In the genomic region with DNA sequence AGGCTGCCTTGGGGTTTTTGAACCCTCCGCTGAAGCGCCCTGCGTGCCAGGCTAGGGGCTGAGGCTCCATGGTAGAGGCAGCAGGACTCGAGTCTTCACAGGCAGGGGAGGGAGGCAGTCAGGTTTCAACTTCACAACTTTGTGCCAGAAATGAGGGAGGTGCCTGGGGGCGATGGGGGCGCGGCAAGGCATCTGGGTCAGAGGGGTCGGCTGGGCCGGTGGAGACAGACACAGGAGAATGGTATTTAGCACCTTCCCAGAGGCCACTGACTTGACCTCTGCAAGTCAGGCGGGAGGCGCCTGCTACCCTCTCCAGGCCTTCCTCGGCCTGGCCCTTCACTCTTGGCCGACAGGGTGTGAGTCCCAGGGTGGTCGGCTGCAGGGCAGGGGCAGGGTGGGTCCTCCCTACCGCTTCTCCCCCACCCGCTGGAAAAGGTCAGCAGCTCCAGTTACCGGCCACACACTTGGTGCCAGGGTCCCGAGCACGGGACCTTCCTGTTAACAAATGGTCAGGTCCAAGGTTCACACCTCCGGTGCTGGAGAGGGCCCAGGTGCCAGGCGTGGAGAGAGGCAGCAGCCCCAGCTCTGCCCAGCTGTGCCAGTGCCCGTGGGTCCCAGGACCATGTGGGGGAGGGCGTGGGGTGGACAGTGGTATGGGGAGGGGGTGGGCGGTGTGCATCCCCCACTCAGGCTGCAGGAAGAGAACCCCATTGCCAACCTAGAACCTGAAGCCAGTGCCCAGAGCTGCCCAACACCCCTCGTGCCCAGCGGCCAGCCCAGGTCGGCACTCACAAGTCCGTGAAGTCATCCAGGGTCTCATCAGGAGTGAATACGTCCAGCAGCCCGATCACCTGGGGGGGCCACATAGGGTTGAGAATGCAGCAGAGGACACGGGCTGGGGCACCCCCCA, we compare ENCODE assay signal across 21 cellular contexts.
"Had no signal": no experiment of that assay in that cellular context is flagged by ENCODE, and none has a peak within 500 bp of the region (broad histone marks: within the 10 kb centered on the region; RNA-seq: fewer than 3 reads in every experiment).

No MANE protein-coding gene starts in this region.

- DNase-seq: activated B cell treated with CpG ODN at 0.5 μM for 24 hours; activated CD4-positive, alpha-beta memory T cell treated with anti-CD3 and anti-CD28 coated beads for 36 hours; activated CD4-positive, alpha-beta T cell treated with anti-CD3 and anti-CD28 coated beads for 4 hours; activated CD8-positive, alpha-beta memory T cell treated with anti-CD3 and anti-CD28 coated beads, Interleukin-2, amount 10 ng/mL, durations not matched to agents 7 days and 5 days; activated naive CD4-positive, alpha-beta T cell; activated naive CD8-positive, alpha-beta T cell treated with anti-CD3 and anti-CD28 coated beads for 36 hours; activated T-cell treated with anti-CD3 and anti-CD28 coated beads, Interleukin-2, amount 50 U/mL, for 1 hour; amniotic stem cell; effector CD8-positive, alpha-beta T cell; naive thymus-derived CD8-positive, alpha-beta T cell; retina; stimulated activated CD4-positive, alpha-beta T cell treated with anti-CD3 and anti-CD28 coated beads, Interleukin-2, amount 100 ng/mL, for 48 hours; T-cell; upper lobe of right lung had no signal

- H3K9me3 ChIP-seq: esophagus muscularis mucosa, heart right ventricle, neutrophil, thoracic aorta, upper lobe of right lung had no signal

- ATAC-seq: activated CD8-positive, alpha-beta memory T cell treated with anti-CD3 and anti-CD28 coated beads, Interleukin-2, amount 10 ng/mL, durations not matched to agents 7 days and 5 days; activated T-helper 17 cell treated with anti-CD3 and anti-CD28 coated beads, Interleukin-2, amount 50 U/mL, for 72 hours; naive thymus-derived CD8-positive, alpha-beta T cell; T-cell; upper lobe of right lung had no signal

- H3K27ac Mint-ChIP-seq: activated B cell treated with CpG ODN at 0.5 μM for 24 hours; activated CD4-positive, alpha-beta memory T cell treated with anti-CD3 and anti-CD28 coated beads for 36 hours; activated CD8-positive, alpha-beta memory T cell treated with anti-CD3 and anti-CD28 coated beads, Interleukin-2, amount 10 ng/mL, durations not matched to agents 7 days and 5 days; activated naive CD8-positive, alpha-beta T cell treated with anti-CD3 and anti-CD28 coated beads for 36 hours; activated T-helper 17 cell treated with anti-CD3 and anti-CD28 coated beads, Interleukin-2, amount 50 U/mL, for 72 hours; dendritic cell treated with granulocyte-macrophage colony-stimulating factor and Interleukin-4, amounts not matched to agents 40 ng/mL and 50 ng/mL, for 4 days; memory B cell; T-cell had no signal

- H3K36me3 ChIP-seq: neutrophil, thoracic aorta, upper lobe of right lung had no signal

- H3K27ac ChIP-seq: esophagus muscularis mucosa, neutrophil, thoracic aorta, upper lobe of right lung had no signal

- H3K9me3 Mint-ChIP-seq: activated B cell treated with CpG ODN at 0.5 μM for 24 hours; activated CD4-positive, alpha-beta memory T cell treated with anti-CD3 and anti-CD28 coated beads for 36 hours; activated naive CD8-positive, alpha-beta T cell treated with anti-CD3 and anti-CD28 coated beads for 36 hours; activated T-helper 17 cell treated with anti-CD3 and anti-CD28 coated beads, Interleukin-2, amount 50 U/mL, for 72 hours; dendritic cell treated with granulocyte-macrophage colony-stimulating factor and Interleukin-4, amounts not matched to agents 40 ng/mL and 50 ng/mL, for 4 days; memory B cell; naive thymus-derived CD8-positive, alpha-beta T cell; T-cell had no signal

- H3K36me3 Mint-ChIP-seq: activated CD4-positive, alpha-beta memory T cell treated with anti-CD3 and anti-CD28 coated beads for 36 hours; activated CD8-positive, alpha-beta memory T cell treated with anti-CD3 and anti-CD28 coated beads, Interleukin-2, amount 10 ng/mL, durations not matched to agents 7 days and 5 days; activated naive CD8-positive, alpha-beta T cell treated with anti-CD3 and anti-CD28 coated beads for 36 hours; memory B cell; T-cell had no signal

- H3K4me1 Mint-ChIP-seq: activated T-helper 17 cell treated with anti-CD3 and anti-CD28 coated beads, Interleukin-2, amount 50 U/mL, for 72 hours had no signal

- H3K4me3 Mint-ChIP-seq: activated B cell treated with CpG ODN at 0.5 μM for 24 hours; activated CD4-positive, alpha-beta memory T cell treated with anti-CD3 and anti-CD28 coated beads for 36 hours; activated CD8-positive, alpha-beta memory T cell treated with anti-CD3 and anti-CD28 coated beads, Interleukin-2, amount 10 ng/mL, durations not matched to agents 7 days and 5 days; activated naive CD8-positive, alpha-beta T cell treated with anti-CD3 and anti-CD28 coated beads for 36 hours; activated T-helper 17 cell treated with anti-CD3 and anti-CD28 coated beads, Interleukin-2, amount 50 U/mL, for 72 hours; dendritic cell treated with granulocyte-macrophage colony-stimulating factor and Interleukin-4, amounts not matched to agents 40 ng/mL and 50 ng/mL, for 4 days; naive thymus-derived CD8-positive, alpha-beta T cell; T-cell had no signal

- H3K4me3 ChIP-seq: esophagus muscularis mucosa, heart right ventricle, thoracic aorta, upper lobe of right lung had no signal
